12 cellular contexts compared by ENCODE assay signal in genomic region chr5:138440226-138441073, GRCh38. TPM values are rescaled to one million over a fixed set of nuclear protein-coding genes. Genes with fewer than 3 reads are reported as not detected.
DNase-seq lines count a peak whose midpoint lies in the region; ATAC-seq and TF ChIP-seq lines count a peak whose summit lies in the region.
"Had no signal": no experiment of that assay in that cellular context is flagged by ENCODE, and none has a peak within 500 bp of the region (broad histone marks: within the 10 kb centered on the region; RNA-seq: fewer than 3 reads in every experiment).

No MANE protein-coding gene starts in this region.

- H3K36me3 ChIP-seq in HUES64 (ENCODE audit: insufficient read depth, low read length) (peaks cover 12% of the 10 kb centered on the region), endodermal cell (ENCODE audit: control insufficient read depth, insufficient read depth, low read length) (peaks cover 12% of the 10 kb centered on the region), thyroid gland (peaks cover 7 to 13% of the 10 kb centered on the region in 2 donors)

- no peak for ATAC-seq in activated CD4-positive, alpha-beta T cell treated with anti-CD3 and anti-CD28 coated beads for 36 hours
- no peak for ATAC-seq in GM18511 (IDR thresholded peaks at IDR 0.05; ENCODE audit: unreplicated experiment)

- H3K27me3 ChIP-seq in HUES64 (ENCODE audit: insufficient read depth, low read length), result no peaks in the 10 kb centered on the region
- H3K27me3 ChIP-seq in endodermal cell (ENCODE audit: control insufficient read depth, insufficient read depth, low read length, poor library complexity, severe bottlenecking), result peaks cover 5% of the 10 kb centered on the region
- H3K27me3 ChIP-seq in thyroid gland, result no peaks in the 10 kb centered on the region
- H3K27me3 ChIP-seq: vagina had no signal

- POLR2A ChIA-PET in activated CD4-positive, alpha-beta T cell treated with anti-CD3 and anti-CD28 coated beads for 36 hours (lab: Charles Lee), result no interaction called here

- H3K27ac Mint-ChIP-seq in activated CD4-positive, alpha-beta T cell treated with anti-CD3 and anti-CD28 coated beads for 36 hours, result no peak overlapping the region
- no peak overlapping the region for H3K27ac Mint-ChIP-seq in endodermal cell
- no peak overlapping the region for H3K27ac Mint-ChIP-seq in progenitor cell of endocrine pancreas

- TF ChIP-seq POLR2A in thyroid gland (IDR thresholded peaks at IDR 0.05), result no peak

- H3K9me3 Mint-ChIP-seq in activated CD4-positive, alpha-beta T cell treated with anti-CD3 and anti-CD28 coated beads for 36 hours (ENCODE audit: low read depth), result no peaks in the 10 kb centered on the region
- H3K9me3 Mint-ChIP-seq in endodermal cell, result no peaks in the 10 kb centered on the region
- H3K9me3 Mint-ChIP-seq in progenitor cell of endocrine pancreas (ENCODE audit: low read depth), result no peaks in the 10 kb centered on the region

- no peak for DNase-seq in activated CD4-positive, alpha-beta T cell treated with anti-CD3 and anti-CD28 coated beads for 36 hours
- DNase-seq in activated CD4-positive, alpha-beta T cell treated with anti-CD3 and anti-CD28 coated beads for 1 hour, result no peak
- DNase-seq in endodermal cell (no peak), progenitor cell of endocrine pancreas (ENCODE audit: low spot score, unreplicated experiment) (no peak), UCSD-AML1 (lab: John Stamatoyannopoulos, UW; ENCODE audit: unreplicated experiment) (no peak), thyroid gland (no peak)
- DNase-seq: NCI-H2107 had no signal

- 80% methylated on average over 12 of the region's 13 CpGs for WGBS in HUES64
- 89 to 90% methylated on average over 8 to 13 of the region's 13 CpGs for WGBS in endodermal cell (ENCODE audit: insufficient coverage in 1 of 2, insufficient read length in 1 of 2), 2 experiments
- 87 to 90% methylated on average over 12 to 13 of the region's 13 CpGs for WGBS in thyroid gland, 2 donors

- CTCF ChIA-PET in activated CD4-positive, alpha-beta T cell treated with anti-CD3 and anti-CD28 coated beads for 36 hours (lab: Charles Lee), result interaction anchor here (0.6 kb wide), 2 partner anchors 52 to 359 kb away, joined by 3 read pairs; no protein-coding TSS in a partner anchor

- H3K27ac ChIP-seq in HUES64 (ENCODE audit: low read depth, low read length) (no peak overlapping the region), endodermal cell (ENCODE audit: low read depth, low read length) (no peak overlapping the region), thyroid gland (no peak overlapping the region)
- H3K27ac ChIP-seq: prostate gland had no signal

- no peaks in the 10 kb centered on the region for H3K9me3 ChIP-seq in HUES64 (ENCODE audit: insufficient read depth, low read depth, low read length)
- H3K9me3 ChIP-seq in endodermal cell (ENCODE audit: control insufficient read depth, low read length), result no peaks in the 10 kb centered on the region
- no peaks in the 10 kb centered on the region for H3K9me3 ChIP-seq in thyroid gland
- H3K9me3 ChIP-seq: A549, prostate gland, vagina had no signal

- intact Hi-C loops in activated CD4-positive, alpha-beta T cell treated with anti-CD3 and anti-CD28 coated beads for 36 hours (cut with DNase I, micrococcal nuclease), result no loop called here
- intact Hi-C loops in thyroid gland (cut with DNase I), result no loop called here

- H3K9ac ChIP-seq in HUES64 (ENCODE audit: low read depth, low read length), result no peak overlapping the region
- H3K9ac ChIP-seq in endodermal cell (ENCODE audit: extremely low read depth, low read length, poor library complexity, severe bottlenecking), result no peak overlapping the region

- no peaks in the 10 kb centered on the region for H3K27me3 Mint-ChIP-seq in activated CD4-positive, alpha-beta T cell treated with anti-CD3 and anti-CD28 coated beads for 36 hours
- H3K27me3 Mint-ChIP-seq in endodermal cell (ENCODE audit: insufficient read depth), result peaks cover 8% of the 10 kb centered on the region
- H3K27me3 Mint-ChIP-seq in progenitor cell of endocrine pancreas, result peaks cover 3% of the 10 kb centered on the region

- H3K4me1 ChIP-seq in HUES64 (ENCODE audit: insufficient read depth, low read length), result peaks cover 14% of the 10 kb centered on the region
- peaks cover 14% of the 10 kb centered on the region for H3K4me1 ChIP-seq in endodermal cell (ENCODE audit: control insufficient read depth, insufficient read depth, low read length)
- H3K4me1 ChIP-seq in thyroid gland, result peaks cover 0 to 15% of the 10 kb centered on the region in 2 donors
- H3K4me1 ChIP-seq: prostate gland had no signal

- peaks cover 4% of the 10 kb centered on the region for H3K36me3 Mint-ChIP-seq in activated CD4-positive, alpha-beta T cell treated with anti-CD3 and anti-CD28 coated beads for 36 hours (ENCODE audit: low read depth)
- H3K36me3 Mint-ChIP-seq in endodermal cell (ENCODE audit: low read depth) (peaks cover 10% of the 10 kb centered on the region), progenitor cell of endocrine pancreas (ENCODE audit: insufficient read depth) (peaks cover 3% of the 10 kb centered on the region)

- peak overlapping the region; percentile 67 for H3K4me3 Mint-ChIP-seq in activated CD4-positive, alpha-beta T cell treated with anti-CD3 and anti-CD28 coated beads for 36 hours
- H3K4me3 Mint-ChIP-seq in endodermal cell (peak overlapping the region; percentile 69), progenitor cell of endocrine pancreas (ENCODE audit: low read depth) (peak overlapping the region; percentile 80)

- no peak for TF ChIP-seq CTCF in endodermal cell (conservative IDR thresholded peaks at IDR 0.05)
- TF ChIP-seq CTCF in progenitor cell of endocrine pancreas (IDR thresholded peaks at IDR 0.05; ENCODE audit: unreplicated experiment), result no peak
- TF ChIP-seq CTCF in thyroid gland (IDR thresholded peaks at IDR 0.05), result no peak

- peaks cover 15% of the 10 kb centered on the region for H3K4me1 Mint-ChIP-seq in activated CD4-positive, alpha-beta T cell treated with anti-CD3 and anti-CD28 coated beads for 36 hours
- H3K4me1 Mint-ChIP-seq in endodermal cell, result peaks cover 26% of the 10 kb centered on the region
- H3K4me1 Mint-ChIP-seq in progenitor cell of endocrine pancreas (ENCODE audit: low read depth), result peaks cover 12% of the 10 kb centered on the region

- peak overlapping the region; percentile 78 for H3K4me3 ChIP-seq in HUES64 (ENCODE audit: low read length)
- H3K4me3 ChIP-seq in endodermal cell (ENCODE audit: low read length), result no peak overlapping the region
- no peak overlapping the region for H3K4me3 ChIP-seq in thyroid gland (replicated peaks in 1 of 3)

RNA-seq across cellular contexts. Expression of gene REEP2, which starts 1.6 kb away (rescaled TPM):
- 1 to 10 TPM; 4.0 to 5.6 TPM for total RNA-seq in activated CD4-positive, alpha-beta T cell treated with anti-CD3 and anti-CD28 coated beads for 36 hours
- 24.9 TPM for polyA plus RNA-seq in HUES64 (2013, experiment 1 of 2)
- polyA plus RNA-seq in HUES64 (2013, experiment 2 of 2), result 31.8 TPM
- total RNA-seq in endodermal cell (10 to 100 TPM; 17.7 to 26.9 TPM), progenitor cell of endocrine pancreas (20.0 and 22.1 TPM in 2 replicates), thyroid gland (1 to 10 TPM in 2 of 4 donors, under 1 TPM in 1, not detected in 1; 0.54 to 3.6 (median 2.0) TPM)
- polyA plus RNA-seq in endodermal cell (2013, experiment 1 of 2), result 46.3 TPM
- 43.3 TPM for polyA plus RNA-seq in endodermal cell (2013, experiment 2 of 2)

RNA-seq across cellular contexts. Expression of gene EGR1, which starts 24.8 kb away (rescaled TPM):
- 10 to 100 TPM; 45.3 to 48.8 TPM for total RNA-seq in activated CD4-positive, alpha-beta T cell treated with anti-CD3 and anti-CD28 coated beads for 36 hours
- 10.5 TPM for polyA plus RNA-seq in HUES64 (2013, experiment 1 of 2)
- 7.4 TPM for polyA plus RNA-seq in HUES64 (2013, experiment 2 of 2)
- 10 to 100 TPM in 1 of 2 donors, 1 to 10 TPM in 1; 9.9 to 14.2 TPM for total RNA-seq in endodermal cell
- polyA plus RNA-seq in endodermal cell (2013, experiment 1 of 2), result 10.7 TPM
- polyA plus RNA-seq in endodermal cell (2013, experiment 2 of 2), result 13.1 TPM
- total RNA-seq in progenitor cell of endocrine pancreas, result 49.5 and 56.2 TPM in 2 replicates
- total RNA-seq in thyroid gland, result 10 to 100 TPM in 3 of 4 donors, 1 to 10 TPM in 1; 5.1 to 72.3 (median 15.3) TPM
